1 cellular context compared by ENCODE assay signal in genomic region chr17:81499601-81499970, GRCh38.
TF ChIP-seq lines count a peak whose summit lies in the region.

No MANE protein-coding gene starts in this region.

TF ChIP-seq in HepG2, 621 proteins besides CTCF, POLR2A, EP300 and RAD21:
- TF ChIP-seq, protein P1, sequence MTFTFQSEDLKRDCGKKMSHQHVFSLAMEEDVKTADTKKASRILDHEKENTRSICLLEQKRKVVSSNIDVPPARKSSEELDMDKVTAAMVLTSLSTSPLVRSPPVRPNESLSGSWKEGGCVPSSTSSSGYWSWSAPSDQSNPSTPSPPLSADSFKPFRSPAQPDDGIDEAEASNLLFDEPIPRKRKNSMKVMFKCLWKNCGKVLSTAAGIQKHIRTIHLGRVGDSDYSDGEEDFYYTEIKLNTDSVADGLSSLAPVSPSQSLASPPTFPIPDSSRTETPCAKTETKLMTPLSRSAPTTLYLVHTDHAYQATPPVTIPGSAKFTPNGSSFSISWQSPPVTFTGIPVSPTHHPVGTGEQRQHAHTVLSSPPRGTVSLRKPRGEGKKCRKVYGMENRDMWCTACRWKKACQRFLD (CRISPR knock-in tag; IDR thresholded peaks at IDR 0.05; ENCODE audit: borderline replicate concordance): no peak
- TF ChIP-seq ZNF891 (CRISPR knock-in tag; IDR thresholded peaks at IDR 0.05) (0 out of 2 replicates have a peak, but pooled peaks have one; percentile 24), FOXA1 (IDR thresholded peaks at IDR 0.05) (no peak), FOXA1 (CRISPR knock-in tag; IDR thresholded peaks at IDR 0.05) (no peak), SMC3 (IDR thresholded peaks at IDR 0.05; ENCODE audit: low read length) (no peak)
- TF ChIP-seq, protein P2, sequence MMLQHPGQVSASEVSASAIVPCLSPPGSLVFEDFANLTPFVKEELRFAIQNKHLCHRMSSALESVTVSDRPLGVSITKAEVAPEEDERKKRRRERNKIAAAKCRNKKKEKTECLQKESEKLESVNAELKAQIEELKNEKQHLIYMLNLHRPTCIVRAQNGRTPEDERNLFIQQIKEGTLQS (CRISPR knock-in tag; IDR thresholded peaks at IDR 0.05): no peak
